In genomic region chr11:62611705-62612365, GRCh38 we compare ENCODE assay signal across 1 cellular context.
TF ChIP-seq lines count a peak whose summit lies in the region.

No MANE protein-coding gene starts in this region.

TF ChIP-seq in K562, 482 proteins besides CTCF, POLR2A, EP300 and RAD21 (continued from another document and continues in another):
- TF ChIP-seq ZBTB2 (IDR thresholded peaks at IDR 0.05) (peak; percentile 65; the same call in 1 of the 2 replicates), FOXM1 (IDR thresholded peaks at IDR 0.05; ENCODE audit: low read depth) (no peak), FOXM1 (CRISPR knock-in tag; IDR thresholded peaks at IDR 0.05; ENCODE audit: low read depth) (no peak), HDAC1 (IDR thresholded peaks at IDR 0.05) (peak in 1 of 2 experiments; percentile 80; a peak in 2 of 4 replicates), NFRKB (IDR thresholded peaks at IDR 0.05; ENCODE audit: low read depth) (0 out of 2 replicates have a peak, but pooled peaks have one; percentile 45), KDM5B (IDR thresholded peaks at IDR 0.05; ENCODE audit: insufficient replicate concordance, low read depth, low read length) (peak; percentile 42), ZNF511 (CRISPR knock-in tag; IDR thresholded peaks at IDR 0.05) (peak; percentile 46; the same call in 1 of the 2 replicates), MTA3 (IDR thresholded peaks at IDR 0.05; ENCODE audit: borderline replicate concordance) (peak; percentile 41; the same call in 1 of the 2 replicates), PKNOX1 (IDR thresholded peaks at IDR 0.05) (peak; percentile 64; the same call in 1 of the 2 replicates), RAD51 (IDR thresholded peaks at IDR 0.05; ENCODE audit: borderline replicate concordance, low read depth) (no peak), EP400 (IDR thresholded peaks at IDR 0.05) (peak; percentile 55), FOXP1 (CRISPR knock-in tag; IDR thresholded peaks at IDR 0.05) (peak; percentile 78; the same call in 1 of the 2 replicates), ZNF395 (CRISPR knock-in tag; IDR thresholded peaks at IDR 0.05) (no peak), ZFP1 (CRISPR knock-in tag; IDR thresholded peaks at IDR 0.05) (no peak), RB1 (IDR thresholded peaks at IDR 0.05; ENCODE audit: low read depth) (peak; percentile 11; the same call in 1 of the 2 replicates), ATF1 (CRISPR knock-in tag; IDR thresholded peaks at IDR 0.05) (no peak), ATF1 (tag; IDR thresholded peaks at IDR 0.05) (peak; percentile 55), SMAD1 (IDR thresholded peaks at IDR 0.05; ENCODE audit: low read depth, low read length, partially characterized antibody) (peak; percentile 33), HMGXB4 (CRISPR knock-in tag; IDR thresholded peaks at IDR 0.05) (peak; percentile 10; the same call in 1 of the 2 replicates), AFF4 (CRISPR knock-in tag; IDR thresholded peaks at IDR 0.05) (0 out of 2 replicates have a peak, but pooled peaks have one; percentile 10), ZBTB26 (CRISPR knock-in tag; IDR thresholded peaks at IDR 0.05) (0 out of 2 replicates have a peak, but pooled peaks have one; percentile 39), CBX3 (IDR thresholded peaks at IDR 0.05; ENCODE audit: borderline replicate concordance in 1 of 2, low read length in 2 of 2) (no peak), IRF1 (CRISPR knock-in tag; IDR thresholded peaks at IDR 0.05; ENCODE audit: borderline replicate concordance) (no peak), TEAD1 (CRISPR knock-in tag; IDR thresholded peaks at IDR 0.05) (peak in 1 of 2 experiments; percentile 79; a peak in 2 of 4 replicates), YY1 (IDR thresholded peaks at IDR 0.05; ENCODE audit: borderline replicate concordance in 1 of 3, control insufficient read depth in 1 of 3, extremely low read depth in 1 of 3, insufficient read depth in 3 of 3, insufficient read length in 1 of 3, insufficient replicate concordance in 2 of 3, low read depth in 1 of 3, low read length in 2 of 3) (peak in 2 of 3 experiments; percentile 32 to 48), CEBPZ (IDR thresholded peaks at IDR 0.05; ENCODE audit: borderline replicate concordance, low read depth, low read length) (no peak), E2F4 (CRISPR knock-in tag; IDR thresholded peaks at IDR 0.05; ENCODE audit: low read depth) (no peak), MBD2 (IDR thresholded peaks at IDR 0.05; ENCODE audit: borderline replicate concordance, low read depth) (0 out of 2 replicates have a peak, but pooled peaks have one; percentile 41), TEAD4 (IDR thresholded peaks at IDR 0.05; ENCODE audit: low read length) (peak; percentile 3; the same call in 1 of the 2 replicates), TEAD4 (CRISPR knock-in tag; IDR thresholded peaks at IDR 0.05; ENCODE audit: borderline replicate concordance) (no peak), CREB3 (tag; conservative IDR thresholded peaks at IDR 0.05; ENCODE audit: low read depth) (no peak), CTCFL (IDR thresholded peaks at IDR 0.05; ENCODE audit: borderline replicate concordance, insufficient read depth, low read depth, low read length, poor library complexity, severe bottlenecking) (peak; percentile 10), PHF20 (IDR thresholded peaks at IDR 0.05; ENCODE audit: partially characterized antibody) (no peak), CREB1 (IDR thresholded peaks at IDR 0.05) (no peak), CREB1 (CRISPR knock-in tag; IDR thresholded peaks at IDR 0.05) (peak; percentile 30; the same call in 1 of the 2 replicates), SNIP1 (IDR thresholded peaks at IDR 0.05; ENCODE audit: low read depth) (no peak)
